Comparison of ENCODE assay signal across 1 cellular context in the genomic region with DNA sequence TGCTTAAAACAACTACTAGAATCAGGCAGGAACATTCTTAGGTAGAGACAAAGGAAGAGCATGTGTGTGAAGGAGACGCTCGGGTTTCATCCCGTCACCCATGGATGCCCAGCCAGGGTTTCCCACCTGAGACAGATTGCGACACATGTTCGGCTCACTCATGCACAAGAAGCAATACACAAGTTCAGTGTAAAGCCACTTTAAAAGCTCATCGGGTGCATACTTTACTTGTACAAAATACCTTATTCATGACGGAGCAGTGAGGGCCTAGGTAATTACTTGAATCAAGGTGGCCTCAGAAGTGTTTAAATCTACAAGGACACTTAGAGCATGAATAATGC.
TF ChIP-seq lines count a peak whose summit lies in the region.

No MANE protein-coding gene starts in this region.

TF ChIP-seq in HepG2, 621 proteins besides CTCF, POLR2A, EP300 and RAD21:
- TF ChIP-seq CEBPB (IDR thresholded peaks at IDR 0.05; ENCODE audit: borderline replicate concordance, low read depth, low read length) (peak; percentile 81), ETV5 (CRISPR knock-in tag; IDR thresholded peaks at IDR 0.05; ENCODE audit: borderline replicate concordance) (no peak)
